In genomic region chr11:111472228-111472627, GRCh38 we compare ENCODE assay signal across 20 cellular contexts. TPM values are rescaled to one million over a fixed set of nuclear protein-coding genes. Genes with fewer than 3 reads are reported as not detected.
DNase-seq lines count a peak whose midpoint lies in the region; ATAC-seq, FAIRE-seq and TF ChIP-seq lines count a peak whose summit lies in the region.
"Had no signal": no experiment of that assay in that cellular context is flagged by ENCODE, and none has a peak within 500 bp of the region (broad histone marks: within the 10 kb centered on the region; RNA-seq: fewer than 3 reads in every experiment).

No MANE protein-coding gene starts in this region.

- H3K27ac ChIP-seq in foreskin keratinocyte = no peak overlapping the region

- no peaks in the 10 kb centered on the region for H3K27me3 ChIP-seq in foreskin keratinocyte

- TF ChIP-seq CTCF in foreskin keratinocyte (conservative IDR thresholded peaks at IDR 0.05) = no peak

- DNase-seq in NCI-H226 = peak; percentile 30
- DNase-seq in T1000 (lab: John Stamatoyannopoulos, UW) = peak; percentile 9
- DNase-seq in foreskin keratinocyte = peak; percentile 49 to 68
- DNase-seq in urothelium cell line (ENCODE audit: low spot score) = no peak
- DNase-seq in NCI-H774 (lab: John Stamatoyannopoulos, UW) = no peak
- DNase-seq: CD8-positive, alpha-beta T cell; COR-L47; DMS153; DMS79 treated with DMSO at 0.1 percent for 48 hours; GF-D8; H7; IMR-90 had no signal

- peak; percentile 74 for FAIRE-seq in urothelium cell line (lab: Jason Lieb, UNC)
- FAIRE-seq: D721Med had no signal

- ATAC-seq in foreskin keratinocyte = peak; percentile 87
- no peak for ATAC-seq in GM19395 (IDR thresholded peaks at IDR 0.05; ENCODE audit: unreplicated experiment)
- ATAC-seq in HG03196 (IDR thresholded peaks at IDR 0.05; ENCODE audit: unreplicated experiment) = no peak
- ATAC-seq: CD8-positive, alpha-beta T cell; GM23338 had no signal

- H3K4me1 ChIP-seq in foreskin keratinocyte = peaks cover 7% of the 10 kb centered on the region

RNA-seq across cellular contexts. Expression of gene BTG4, which starts 40.0 kb away (rescaled TPM):
- 0.14 and 0.24 TPM in 2 replicates for total RNA-seq in foreskin keratinocyte
- polyA plus RNA-seq in foreskin keratinocyte = 0.10 TPM in 1 of 2 replicates, not detected in the other
- total RNA-seq: A673; CD8-positive, alpha-beta T cell; H7; HT-29; IMR-90 had no signal
- polyA plus RNA-seq: BJ, CD14-positive monocyte, IMR-90 had no signal

RNA-seq across cellular contexts. Expression of gene HOATZ, which starts 42.4 kb away (rescaled TPM):
- total RNA-seq in foreskin keratinocyte = not detected in 2 replicates
- polyA plus RNA-seq in foreskin keratinocyte = not detected in 2 replicates
- total RNA-seq: CD8-positive, alpha-beta T cell; GM23338; H7; HT-29; IMR-90 had no signal
- polyA plus RNA-seq: BJ, CD14-positive monocyte, GM23338, IMR-90 had no signal

Comparison
In these comparisons a context has a peak if more than half of its experiments do, and no peak if none do; other contexts are left out.
1. DNase-seq: peak in NCI-H226 (single experiment), T1000 (single experiment) and foreskin keratinocyte (2 of 2); none in urothelium cell line (single experiment) and NCI-H774 (single experiment).